Comparison of ENCODE assay signal across 5 cellular contexts in genomic region chr4:6046526-6047129, GRCh38. TPM values are rescaled to one million over a fixed set of nuclear protein-coding genes. Genes with fewer than 3 reads are reported as not detected.
"Had no signal": no experiment of that assay in that cellular context is flagged by ENCODE, and none has a peak within 500 bp of the region (broad histone marks: within the 10 kb centered on the region; RNA-seq: fewer than 3 reads in every experiment).

No MANE protein-coding gene starts in this region.

- DNase-seq: HCEC 1CT, IMR-90, KG1 had no signal

- H3K4me2 ChIP-seq: GM23338 had no signal

- H3K4me3 ChIP-seq: GM23338, K562 had no signal

- H2AFZ ChIP-seq: GM23338 had no signal

- ATAC-seq: K562 had no signal

RNA-seq across cellular contexts. Expression of gene C4orf50, which starts 28.4 kb away (rescaled TPM):
- polyA plus RNA-seq: IMR-90, K562 had no signal
